30 cellular contexts compared by ENCODE assay signal in genomic region chr20:31913431-31914157, GRCh38. TPM values are rescaled to one million over a fixed set of nuclear protein-coding genes. Genes with fewer than 3 reads are reported as not detected.
"Had no signal": no experiment of that assay in that cellular context is flagged by ENCODE, and none has a peak within 500 bp of the region (broad histone marks: within the 10 kb centered on the region; RNA-seq: fewer than 3 reads in every experiment).

No MANE protein-coding gene starts in this region.

- H3K9me3 Mint-ChIP-seq: activated naive CD4-positive, alpha-beta T cell treated with anti-CD3 and anti-CD28 coated beads, Interleukin-2, amount 50 U/mL, for 24 hours; activated T-helper 1 cell treated with anti-CD3 and anti-CD28 coated beads, Interleukin-12 subunit alpha, Interleukin-12 subunit beta, Interleukin-2, Interleukin-4 antibody, amounts not matched to agents 30 ng/mL and 10 ng/mL and 1 ng/mL, durations not matched to agents 14 hours and 24 hours and 36 hours; T-cell had no signal

- H3K27me3 ChIP-seq: right lobe of liver, vagina had no signal

- H3K4me3 Mint-ChIP-seq: activated naive CD4-positive, alpha-beta T cell treated with anti-CD3 and anti-CD28 coated beads, Interleukin-2, amount 50 U/mL, for 24 hours; activated T-helper 1 cell treated with anti-CD3 and anti-CD28 coated beads, Interleukin-12 subunit alpha, Interleukin-12 subunit beta, Interleukin-2, Interleukin-4 antibody, amounts not matched to agents 30 ng/mL and 10 ng/mL and 1 ng/mL, durations not matched to agents 14 hours and 24 hours and 36 hours; brain; dendritic cell treated with granulocyte-macrophage colony-stimulating factor and Interleukin-4, amounts not matched to agents 40 ng/mL and 50 ng/mL, for 4 days; nephron progenitor cell; stimulated activated naive B cell treated with anti-CD40 and anti-IgM and Interleukin-4, amounts not matched to agents 10 μg/mL and 1 μg/mL and 100 μg/mL, for 72 hours; T-cell had no signal

- H3K36me3 ChIP-seq: heart right ventricle, left ventricle myocardium inferior, right lobe of liver, transverse colon, vagina had no signal

- H3K4me3 ChIP-seq: heart right ventricle, left ventricle myocardium inferior, right lobe of liver, transverse colon, vagina had no signal

- H3K27ac ChIP-seq: heart right ventricle, left ventricle myocardium inferior, right lobe of liver, transverse colon, vagina had no signal

- H3K36me3 Mint-ChIP-seq: activated naive CD4-positive, alpha-beta T cell treated with anti-CD3 and anti-CD28 coated beads, Interleukin-2, amount 50 U/mL, for 24 hours; brain; T-cell had no signal

- DNase-seq: activated CD4-positive, alpha-beta T cell treated with anti-CD3 and anti-CD28 coated beads for 4 hours; activated CD4-positive, alpha-beta T cell treated with anti-CD3 and anti-CD28 coated beads, Interleukin-2, amount 50 U/mL, for 48 hours; activated CD4-positive, CD25-positive, alpha-beta regulatory T cell; activated gamma-delta T cell treated with Interleukin-2 at 50 U/mL for 16 hours; anterior cingulate cortex; effector CD4-positive, alpha-beta T cell; erythroblast; foreskin fibroblast; heart right ventricle; kidney glomerular epithelial cell; left ventricle myocardium inferior; mammary epithelial cell; nephron progenitor cell; occipital lobe; right lobe of liver; stimulated activated CD4-positive, alpha-beta T cell treated with anti-CD3 and anti-CD28 coated beads, Interleukin-2, amount 100 ng/mL, for 48 hours; stimulated activated CD8-positive, alpha-beta memory T cell treated with anti-CD3 and anti-CD28 coated beads, Interleukin-4, amount 100 ng/mL, for 48 hours; stimulated activated naive B cell treated with anti-CD40 and anti-IgM and Interleukin-4, amounts not matched to agents 10 μg/mL and 1 μg/mL and 100 μg/mL, for 72 hours; T-cell; T-helper 9 cell; transverse colon had no signal

- H3K4me1 ChIP-seq: left ventricle myocardium inferior, right lobe of liver, transverse colon, vagina had no signal

- H3K27ac Mint-ChIP-seq: activated naive CD4-positive, alpha-beta T cell treated with anti-CD3 and anti-CD28 coated beads, Interleukin-2, amount 50 U/mL, for 24 hours; activated T-helper 1 cell treated with anti-CD3 and anti-CD28 coated beads, Interleukin-12 subunit alpha, Interleukin-12 subunit beta, Interleukin-2, Interleukin-4 antibody, amounts not matched to agents 30 ng/mL and 10 ng/mL and 1 ng/mL, durations not matched to agents 14 hours and 24 hours and 36 hours; dendritic cell treated with granulocyte-macrophage colony-stimulating factor and Interleukin-4, amounts not matched to agents 40 ng/mL and 50 ng/mL, for 4 days; nephron progenitor cell; stimulated activated naive B cell treated with anti-CD40 and anti-IgM and Interleukin-4, amounts not matched to agents 10 μg/mL and 1 μg/mL and 100 μg/mL, for 72 hours; T-cell had no signal

- H3K9me3 ChIP-seq: heart right ventricle, left ventricle myocardium inferior, right lobe of liver, transverse colon, vagina had no signal

- H3K4me1 Mint-ChIP-seq: activated naive CD4-positive, alpha-beta T cell treated with anti-CD3 and anti-CD28 coated beads, Interleukin-2, amount 50 U/mL, for 24 hours; T-cell had no signal

- ATAC-seq: heart right ventricle; right lobe of liver; stimulated activated naive B cell treated with anti-CD40 and anti-IgM and Interleukin-4, amounts not matched to agents 10 μg/mL and 1 μg/mL and 100 μg/mL, for 72 hours; T-cell had no signal

RNA-seq across cellular contexts. Expression of gene TTLL9, which starts 43.2 kb away (rescaled TPM):
- total RNA-seq: activated T-helper 1 cell treated with anti-CD3 and anti-CD28 coated beads, Interleukin-12 subunit alpha, Interleukin-12 subunit beta, Interleukin-2, Interleukin-4 antibody, amounts not matched to agents 30 ng/mL and 10 ng/mL and 1 ng/mL, durations not matched to agents 14 hours and 24 hours and 36 hours; cardiac septum; fibroblast of lung; mononuclear cell; myocyte; right lobe of liver; transverse colon; vagina had no signal

RNA-seq across cellular contexts. Expression of gene DUSP15, which starts 43.3 kb away (rescaled TPM):
- total RNA-seq: activated T-helper 1 cell treated with anti-CD3 and anti-CD28 coated beads, Interleukin-12 subunit alpha, Interleukin-12 subunit beta, Interleukin-2, Interleukin-4 antibody, amounts not matched to agents 30 ng/mL and 10 ng/mL and 1 ng/mL, durations not matched to agents 14 hours and 24 hours and 36 hours; fibroblast of lung; mononuclear cell; T-cell had no signal
- polyA plus RNA-seq: mammary epithelial cell had no signal

RNA-seq across cellular contexts. Expression of gene XKR7, which starts 54.4 kb away (rescaled TPM):
- total RNA-seq: activated T-helper 1 cell treated with anti-CD3 and anti-CD28 coated beads, Interleukin-12 subunit alpha, Interleukin-12 subunit beta, Interleukin-2, Interleukin-4 antibody, amounts not matched to agents 30 ng/mL and 10 ng/mL and 1 ng/mL, durations not matched to agents 14 hours and 24 hours and 36 hours; cardiac septum; fibroblast of lung; heart right ventricle; left ventricle myocardium inferior; mammary epithelial cell; myocyte; right lobe of liver; T-cell; vagina had no signal
- polyA plus RNA-seq: fibroblast of lung, heart right ventricle, mammary epithelial cell had no signal
